ENCODE assay signal across 9 cellular contexts in genomic region chr1:156154317-156154749, GRCh38. TPM values are rescaled to one million over a fixed set of nuclear protein-coding genes. Genes with fewer than 3 reads are reported as not detected.
DNase-seq lines count a peak whose midpoint lies in the region; ATAC-seq and TF ChIP-seq lines count a peak whose summit lies in the region.
"Had no signal": no experiment of that assay in that cellular context is flagged by ENCODE, and none has a peak within 500 bp of the region (broad histone marks: within the 10 kb centered on the region; RNA-seq: fewer than 3 reads in every experiment).

No MANE protein-coding gene starts in this region.

- no peak overlapping the region for H3K27ac ChIP-seq in esophagus muscularis mucosa (replicated peaks in 1 of 4)
- H3K27ac ChIP-seq: SK-N-MC had no signal

- peaks cover 60% of the 10 kb centered on the region for H3K4me1 Mint-ChIP-seq in memory B cell

- WGBS in esophagus muscularis mucosa = 67% methylated on average over 11 of the region's 11 CpGs

- intact Hi-C loops in esophagus muscularis mucosa (cut with DNase I) = no loop called here

- H3K9me3 ChIP-seq in esophagus muscularis mucosa = no peaks in the 10 kb centered on the region

- H3K4me3 ChIP-seq in esophagus muscularis mucosa = no peak overlapping the region
- H3K4me3 ChIP-seq: SK-N-MC had no signal

- no peak for TF ChIP-seq POLR2A in esophagus muscularis mucosa (IDR thresholded peaks at IDR 0.05; ENCODE audit: low read depth)

- no peak for TF ChIP-seq CTCF in esophagus muscularis mucosa (IDR thresholded peaks at IDR 0.05)

- DNase-seq in SKM-1 treated with dmso at 0.1 percent for 144 hours (lab: John Stamatoyannopoulos, UW; ENCODE audit: unreplicated experiment) = peak; percentile 95
- peak; percentile 64 to 68 for DNase-seq in memory B cell (ENCODE audit: low spot score in 2 of 2)
- DNase-seq in DMS153 treated with DMSO at 0.1 percent for 48 hours (lab: John Stamatoyannopoulos, UW; ENCODE audit: unreplicated experiment) = no peak
- DNase-seq in esophagus muscularis mucosa (ENCODE audit: extremely low spot score) = no peak
- no peak for DNase-seq in NCI-H187 (lab: John Stamatoyannopoulos, UW)
- no peak for DNase-seq in HUDEP-2 (lab: John Stamatoyannopoulos, UW; ENCODE audit: unreplicated experiment in 76 of 76)

- H3K36me3 ChIP-seq in esophagus muscularis mucosa = no peaks in the 10 kb centered on the region

- no peak for TF ChIP-seq EP300 in esophagus muscularis mucosa (IDR thresholded peaks at IDR 0.05)

- H3K4me1 ChIP-seq in esophagus muscularis mucosa = peaks cover 0 to 5% (median under 1%) of the 10 kb centered on the region in 4 donors

- no peaks in the 10 kb centered on the region for H3K36me3 Mint-ChIP-seq in memory B cell

- peak overlapping the region; percentile 52 for H3K4me3 Mint-ChIP-seq in memory B cell

- H3K9me3 Mint-ChIP-seq in memory B cell = no peaks in the 10 kb centered on the region

- ATAC-seq in GM18858 (IDR thresholded peaks at IDR 0.05; ENCODE audit: unreplicated experiment) (peak; percentile 44), HG02642 (IDR thresholded peaks at IDR 0.05; ENCODE audit: poor library complexity, unreplicated experiment) (peak; percentile 48), memory B cell (ENCODE audit: low read depth) (peak; percentile 87)

- H3K27me3 Mint-ChIP-seq in memory B cell = peaks cover 27% of the 10 kb centered on the region

- peak overlapping the region; percentile 54 for H3K27ac Mint-ChIP-seq in memory B cell

- peaks cover 0 to 38% (median 4%) of the 10 kb centered on the region in 4 donors for H3K27me3 ChIP-seq in esophagus muscularis mucosa

RNA-seq across cellular contexts. Expression of gene SEMA4A, which starts 0.9 kb away (rescaled TPM):
- 1 to 10 TPM; 1.7 to 4.1 (median 2.6) TPM for total RNA-seq in esophagus muscularis mucosa

RNA-seq across cellular contexts. Expression of gene SLC25A44, which starts 39.6 kb away (rescaled TPM):
- 10 to 100 TPM in 3 of 4 donors, 1 to 10 TPM in 1; 8.3 to 18.2 (median 15.0) TPM for total RNA-seq in esophagus muscularis mucosa

RNA-seq across cellular contexts. Expression of gene LMNA, which starts 39.8 kb away (rescaled TPM):
- 100 to 1,000 TPM; 311 to 589 (median 380) TPM for total RNA-seq in esophagus muscularis mucosa

RNA-seq across cellular contexts. Expression of gene PMF1, which starts 58.5 kb away (rescaled TPM):
- total RNA-seq in esophagus muscularis mucosa = 10 to 100 TPM; 45.0 to 60.4 (median 50.2) TPM

Comparison
In these comparisons a context has a peak if more than half of its experiments do, and no peak if none do; other contexts are left out.
1. DNase-seq: peak in SKM-1 treated with dmso at 0.1 percent for 144 hours (single experiment) and memory B cell (2 of 2); none in DMS153 treated with DMSO at 0.1 percent for 48 hours (single experiment), esophagus muscularis mucosa (single experiment), NCI-H187 (0 of 2) and HUDEP-2 (0 of 76).
2. Peak in every context shown above with its lines, with median percentiles within 50 percentile points of each other: ATAC-seq.